In genomic region chr1:45340816-45341215, GRCh38 we compare ENCODE assay signal across 1 cellular context.
TF ChIP-seq lines count a peak whose summit lies in the region.

No MANE protein-coding gene starts in this region.

TF ChIP-seq in GM23338, 12 proteins besides CTCF, POLR2A, EP300 and RAD21 (continued from another document):
- TF ChIP-seq REST (IDR thresholded peaks at IDR 0.05; ENCODE audit: unreplicated experiment) (no peak), NANOG (IDR thresholded peaks at IDR 0.05; ENCODE audit: borderline replicate concordance) (no peak), ZNF331 (CRISPR knock-in tag; IDR thresholded peaks at IDR 0.05; ENCODE audit: low read depth) (no peak), EZH2phosphoT487 (IDR thresholded peaks at IDR 0.05; ENCODE audit: unreplicated experiment) (no peak), JUNB (IDR thresholded peaks at IDR 0.05; ENCODE audit: unreplicated experiment) (no peak), ETS1 (IDR thresholded peaks at IDR 0.05) (no peak), CREB1 (CRISPR knock-in tag; IDR thresholded peaks at IDR 0.05; ENCODE audit: low read depth) (no peak), POLR2AphosphoS5 (IDR thresholded peaks at IDR 0.05; ENCODE audit: low read depth) (no peak), EZH2 (IDR thresholded peaks at IDR 0.05; ENCODE audit: low read depth, unreplicated experiment) (no peak), STAT1 (IDR thresholded peaks at IDR 0.05; ENCODE audit: unreplicated experiment) (no peak), ZNF114 (CRISPR knock-in tag; IDR thresholded peaks at IDR 0.05) (no peak)
TF ChIP-seq in GM23338: peak in this region for 0.
